1 cellular context compared by ENCODE assay signal in the genomic region with DNA sequence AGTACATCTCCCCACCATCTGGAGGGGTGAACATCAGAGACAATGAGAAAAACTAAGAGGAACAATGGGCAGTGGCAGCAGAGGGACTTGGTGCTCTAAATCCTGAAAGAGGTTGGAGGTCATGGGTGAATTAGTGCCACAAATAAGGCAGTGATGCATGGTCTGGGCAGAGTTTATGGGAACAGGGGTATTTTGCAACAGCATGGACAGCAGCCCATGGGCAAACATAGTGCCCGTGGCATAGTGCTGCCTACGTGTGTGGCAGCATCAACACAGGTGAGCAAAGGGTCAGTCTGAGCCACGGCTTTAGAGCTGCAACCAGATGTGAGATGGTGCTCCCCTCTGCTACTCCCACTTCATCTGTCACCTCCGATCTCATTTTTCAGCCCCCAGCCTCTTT.
TF ChIP-seq lines count a peak whose summit lies in the region.

No MANE protein-coding gene starts in this region.

TF ChIP-seq in liver, 16 proteins besides CTCF, POLR2A, EP300 and RAD21 (continued from another document):
- TF ChIP-seq, protein P1, sequence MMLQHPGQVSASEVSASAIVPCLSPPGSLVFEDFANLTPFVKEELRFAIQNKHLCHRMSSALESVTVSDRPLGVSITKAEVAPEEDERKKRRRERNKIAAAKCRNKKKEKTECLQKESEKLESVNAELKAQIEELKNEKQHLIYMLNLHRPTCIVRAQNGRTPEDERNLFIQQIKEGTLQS (IDR thresholded peaks at IDR 0.05) = peak; percentile 63
- peak; percentile 91 for TF ChIP-seq SP1 (IDR thresholded peaks at IDR 0.05)
- peak; percentile 82 for TF ChIP-seq YY1 (IDR thresholded peaks at IDR 0.05)
- peak; percentile 96 to 98 for TF ChIP-seq RXRA (IDR thresholded peaks at IDR 0.05)
- TF ChIP-seq, protein P2, sequence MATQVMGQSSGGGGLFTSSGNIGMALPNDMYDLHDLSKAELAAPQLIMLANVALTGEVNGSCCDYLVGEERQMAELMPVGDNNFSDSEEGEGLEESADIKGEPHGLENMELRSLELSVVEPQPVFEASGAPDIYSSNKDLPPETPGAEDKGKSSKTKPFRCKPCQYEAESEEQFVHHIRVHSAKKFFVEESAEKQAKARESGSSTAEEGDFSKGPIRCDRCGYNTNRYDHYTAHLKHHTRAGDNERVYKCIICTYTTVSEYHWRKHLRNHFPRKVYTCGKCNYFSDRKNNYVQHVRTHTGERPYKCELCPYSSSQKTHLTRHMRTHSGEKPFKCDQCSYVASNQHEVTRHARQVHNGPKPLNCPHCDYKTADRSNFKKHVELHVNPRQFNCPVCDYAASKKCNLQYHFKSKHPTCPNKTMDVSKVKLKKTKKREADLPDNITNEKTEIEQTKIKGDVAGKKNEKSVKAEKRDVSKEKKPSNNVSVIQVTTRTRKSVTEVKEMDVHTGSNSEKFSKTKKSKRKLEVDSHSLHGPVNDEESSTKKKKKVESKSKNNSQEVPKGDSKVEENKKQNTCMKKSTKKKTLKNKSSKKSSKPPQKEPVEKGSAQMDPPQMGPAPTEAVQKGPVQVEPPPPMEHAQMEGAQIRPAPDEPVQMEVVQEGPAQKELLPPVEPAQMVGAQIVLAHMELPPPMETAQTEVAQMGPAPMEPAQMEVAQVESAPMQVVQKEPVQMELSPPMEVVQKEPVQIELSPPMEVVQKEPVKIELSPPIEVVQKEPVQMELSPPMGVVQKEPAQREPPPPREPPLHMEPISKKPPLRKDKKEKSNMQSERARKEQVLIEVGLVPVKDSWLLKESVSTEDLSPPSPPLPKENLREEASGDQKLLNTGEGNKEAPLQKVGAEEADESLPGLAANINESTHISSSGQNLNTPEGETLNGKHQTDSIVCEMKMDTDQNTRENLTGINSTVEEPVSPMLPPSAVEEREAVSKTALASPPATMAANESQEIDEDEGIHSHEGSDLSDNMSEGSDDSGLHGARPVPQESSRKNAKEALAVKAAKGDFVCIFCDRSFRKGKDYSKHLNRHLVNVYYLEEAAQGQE (IDR thresholded peaks at IDR 0.05) = peak; percentile 80
- TF ChIP-seq JUND (IDR thresholded peaks at IDR 0.05) = peak in 1 of 2 donors; percentile 77
- TF ChIP-seq FOXA2 (IDR thresholded peaks at IDR 0.05) = peak; percentile 88
- TF ChIP-seq FOXA1 (IDR thresholded peaks at IDR 0.05) = peak; percentile 60
- TF ChIP-seq, protein P3, sequence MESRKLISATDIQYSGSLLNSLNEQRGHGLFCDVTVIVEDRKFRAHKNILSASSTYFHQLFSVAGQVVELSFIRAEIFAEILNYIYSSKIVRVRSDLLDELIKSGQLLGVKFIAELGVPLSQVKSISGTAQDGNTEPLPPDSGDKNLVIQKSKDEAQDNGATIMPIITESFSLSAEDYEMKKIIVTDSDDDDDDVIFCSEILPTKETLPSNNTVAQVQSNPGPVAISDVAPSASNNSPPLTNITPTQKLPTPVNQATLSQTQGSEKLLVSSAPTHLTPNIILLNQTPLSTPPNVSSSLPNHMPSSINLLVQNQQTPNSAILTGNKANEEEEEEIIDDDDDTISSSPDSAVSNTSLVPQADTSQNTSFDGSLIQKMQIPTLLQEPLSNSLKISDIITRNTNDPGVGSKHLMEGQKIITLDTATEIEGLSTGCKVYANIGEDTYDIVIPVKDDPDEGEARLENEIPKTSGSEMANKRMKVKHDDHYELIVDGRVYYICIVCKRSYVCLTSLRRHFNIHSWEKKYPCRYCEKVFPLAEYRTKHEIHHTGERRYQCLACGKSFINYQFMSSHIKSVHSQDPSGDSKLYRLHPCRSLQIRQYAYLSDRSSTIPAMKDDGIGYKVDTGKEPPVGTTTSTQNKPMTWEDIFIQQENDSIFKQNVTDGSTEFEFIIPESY (IDR thresholded peaks at IDR 0.05) = peak; percentile 74
- peak in 1 of 2 donors; percentile 22 for TF ChIP-seq GABPA (IDR thresholded peaks at IDR 0.05 in 1 of 2, conservative IDR thresholded peaks at IDR 0.05 in 1 of 2)
- TF ChIP-seq HNF4G (IDR thresholded peaks at IDR 0.05) = peak; percentile 53
- peak; percentile 86 for TF ChIP-seq NR2F2 (IDR thresholded peaks at IDR 0.05)
